20 cellular contexts compared by ENCODE assay signal in the genomic region with DNA sequence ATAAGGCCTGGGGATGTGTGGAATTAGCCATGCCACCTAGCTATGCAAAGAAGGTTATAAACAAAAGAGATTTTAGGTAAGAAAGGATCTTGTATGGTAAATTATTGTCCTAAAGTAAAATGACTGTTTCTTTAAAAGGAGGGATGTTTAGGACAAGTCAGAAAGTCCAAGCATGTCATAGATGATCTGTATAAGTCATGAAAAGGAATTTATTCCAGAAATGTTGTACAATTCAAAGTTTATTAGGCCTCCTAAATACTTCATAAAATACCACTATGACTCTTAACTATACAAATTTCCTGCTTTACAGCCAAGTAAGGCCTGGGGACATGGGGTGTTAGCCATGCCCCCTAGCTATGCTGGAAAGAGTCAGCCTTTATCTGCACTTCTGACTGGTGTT. TPM values are rescaled to one million over a fixed set of nuclear protein-coding genes. Genes with fewer than 3 reads are reported as not detected.
DNase-seq lines count a peak whose midpoint lies in the region; ATAC-seq, FAIRE-seq and TF ChIP-seq lines count a peak whose summit lies in the region.
"Had no signal": no experiment of that assay in that cellular context is flagged by ENCODE, and none has a peak within 500 bp of the region (broad histone marks: within the 10 kb centered on the region; RNA-seq: fewer than 3 reads in every experiment).

No MANE protein-coding gene starts in this region.

- DNase-seq in ELR (ENCODE audit: low read depth) (peak; percentile 16), K562 (ENCODE audit: extremely low read depth in 1 of 4, low spot score in 3 of 4) (no peak), neural progenitor cell (ENCODE audit: low spot score) (peak; percentile 12), omental fat pad (ENCODE audit: low spot score) (no peak)
- DNase-seq in CD4-positive, alpha-beta memory T cell = no peak
- DNase-seq: CD8-positive, alpha-beta T cell; DMS153; DMS79; GF-D8 had no signal

- TF ChIP-seq EP300 in K562 (IDR thresholded peaks at IDR 0.05; ENCODE audit: low read length) = no peak

- intact Hi-C loops in K562 (cut with micrococcal nuclease) = no loop called here
- intact Hi-C loops in CD4-positive, alpha-beta memory T cell (cut with micrococcal nuclease) = no loop called here

- H3K4me2 ChIP-seq in K562 (ENCODE audit: insufficient read depth, low read length) = no peak overlapping the region
- H3K4me2 ChIP-seq in neural progenitor cell = no peak overlapping the region
- H3K4me2 ChIP-seq: BLaER1 had no signal

- no peaks in the 10 kb centered on the region for H3K36me3 Mint-ChIP-seq in neural progenitor cell
- peaks cover 0 to 1% of the 10 kb centered on the region in 2 donors for H3K36me3 Mint-ChIP-seq in CD4-positive, alpha-beta memory T cell
- H3K36me3 Mint-ChIP-seq: CD14-positive monocyte; CD8-positive, alpha-beta T cell had no signal

- no peak overlapping the region for H3K27ac Mint-ChIP-seq in neural progenitor cell
- H3K27ac Mint-ChIP-seq in CD4-positive, alpha-beta memory T cell = no peak overlapping the region
- H3K27ac Mint-ChIP-seq: CD14-positive monocyte; CD8-positive, alpha-beta T cell had no signal

- TF ChIP-seq CTCF in HEK293 (tag by site-specific recombination; IDR thresholded peaks at IDR 0.05) (no peak), K562 (IDR thresholded peaks at IDR 0.05 in 2 of 3, conservative IDR thresholded peaks at IDR 0.05 in 1 of 3; ENCODE audit: insufficient read depth in 2 of 3, low read depth in 1 of 3, low read length in 3 of 3) (no peak), neural progenitor cell (IDR thresholded peaks at IDR 0.05) (no peak), omental fat pad (IDR thresholded peaks at IDR 0.05) (no peak)

- TF ChIP-seq POLR2A in K562 (conservative IDR thresholded peaks at IDR 0.05) (no peak), GM18505 (IDR thresholded peaks at IDR 0.05; ENCODE audit: borderline replicate concordance, extremely low read depth, insufficient read depth, insufficient read length) (no peak)

- POLR2A ChIA-PET in HEK293 (lab: Yijun Ruan, JAX) = no interaction called here
- POLR2A ChIA-PET in K562 (lab: Yijun Ruan, JAX) = no interaction called here
- POLR2A ChIA-PET in CD4-positive, alpha-beta memory T cell (lab: Charles Lee; ENCODE audit: partially characterized antibody) = no interaction called here

- no peaks in the 10 kb centered on the region for H3K9me1 ChIP-seq in K562 (ENCODE audit: control insufficient read depth, insufficient read depth, low read length)

- CTCF ChIA-PET in HEK293 (lab: Yijun Ruan, JAX) = no interaction called here
- CTCF ChIA-PET in K562 (lab: Yijun Ruan, JAX; ENCODE audit: low intra/inter-chr PET ratio) = no interaction called here
- CTCF ChIA-PET in CD4-positive, alpha-beta memory T cell (lab: Charles Lee; ENCODE audit: partially characterized antibody) = no interaction called here

- no peaks in the 10 kb centered on the region for H3K9me3 ChIP-seq in HEK293 (ENCODE audit: control insufficient read depth, insufficient read depth, low read depth, low read length)
- H3K9me3 ChIP-seq in K562 (replicated peaks; ENCODE audit: control insufficient read depth, insufficient read depth, low read depth, low read length) = no peaks in the 10 kb centered on the region
- peaks cover 30% of the 10 kb centered on the region for H3K9me3 ChIP-seq in neural progenitor cell (ENCODE audit: low read depth)
- H3K9me3 ChIP-seq in CD4-positive, alpha-beta memory T cell (ENCODE audit: control insufficient read depth in 1 of 2, low read length in 2 of 2) = no peaks in the 10 kb centered on the region

- H3K36me3 ChIP-seq in HEK293 (ENCODE audit: control insufficient read depth in 2 of 2, insufficient read depth in 1 of 2, low read length in 2 of 2) = no peaks in the 10 kb centered on the region
- H3K36me3 ChIP-seq in K562 (ENCODE audit: control insufficient read depth, insufficient read depth, low read length) = no peaks in the 10 kb centered on the region
- H3K36me3 ChIP-seq in neural progenitor cell = no peaks in the 10 kb centered on the region
- no peaks in the 10 kb centered on the region for H3K36me3 ChIP-seq in CD4-positive, alpha-beta memory T cell (ENCODE audit: insufficient read depth, low read length)
- H3K36me3 ChIP-seq: BLaER1, HAP-1 had no signal

- no peak overlapping the region for H3K27ac ChIP-seq in HEK293 (ENCODE audit: extremely low read depth, low read depth, low read length)
- H3K27ac ChIP-seq in K562 (ENCODE audit: extremely low read depth, low read depth, low read length) = no peak overlapping the region
- no peak overlapping the region for H3K27ac ChIP-seq in neural progenitor cell
- H3K27ac ChIP-seq in CD4-positive, alpha-beta memory T cell (ENCODE audit: low read depth, low read length) = no peak overlapping the region
- H3K27ac ChIP-seq: BLaER1, HL-60 had no signal

- H3K79me2 ChIP-seq in K562 (ENCODE audit: control insufficient read depth, insufficient read depth, low read length) (no peaks in the 10 kb centered on the region), neural progenitor cell (ENCODE audit: low read depth) (no peaks in the 10 kb centered on the region)

- H3K4me3 Mint-ChIP-seq in neural progenitor cell = no peak overlapping the region
- H3K4me3 Mint-ChIP-seq in CD4-positive, alpha-beta memory T cell = no peak overlapping the region
- H3K4me3 Mint-ChIP-seq: CD14-positive monocyte; CD8-positive, alpha-beta T cell had no signal

- H3K9me3 Mint-ChIP-seq in neural progenitor cell = peaks cover 26% of the 10 kb centered on the region
- H3K9me3 Mint-ChIP-seq in CD4-positive, alpha-beta memory T cell = peaks cover 0 to 26% (median 20%) of the 10 kb centered on the region in 8 donors

- H3K27me3 Mint-ChIP-seq in neural progenitor cell (ENCODE audit: insufficient read depth, low read depth) = no peaks in the 10 kb centered on the region
- peaks cover 3% of the 10 kb centered on the region in 2 donors for H3K27me3 Mint-ChIP-seq in CD4-positive, alpha-beta memory T cell

- BruUV-seq in K562 (replicated peaks; lab: Mats Ljungman, UMichigan) = no TSS peak

- H3K27me3 ChIP-seq in K562 (ENCODE audit: control insufficient read depth in 2 of 2, insufficient read depth in 2 of 2, low read length in 2 of 2) (no peaks in the 10 kb centered on the region), neural progenitor cell (no peaks in the 10 kb centered on the region)
- no peaks in the 10 kb centered on the region for H3K27me3 ChIP-seq in CD4-positive, alpha-beta memory T cell (ENCODE audit: insufficient read depth, low read length)
- H3K27me3 ChIP-seq: BLaER1 had no signal

- H3K4me1 ChIP-seq in HEK293 (ENCODE audit: control insufficient read depth, insufficient read depth, low read length) (no peaks in the 10 kb centered on the region), K562 (replicated peaks in 1 of 2; ENCODE audit: control insufficient read depth in 2 of 2, insufficient read depth in 2 of 2, low read length in 2 of 2) (no peaks in the 10 kb centered on the region), neural progenitor cell (no peaks in the 10 kb centered on the region)
- no peaks in the 10 kb centered on the region for H3K4me1 ChIP-seq in CD4-positive, alpha-beta memory T cell (ENCODE audit: insufficient read depth, low read length)
- H3K4me1 ChIP-seq: BLaER1, HAP-1 had no signal

- H3K4me1 Mint-ChIP-seq in neural progenitor cell = no peaks in the 10 kb centered on the region
- no peaks in the 10 kb centered on the region for H3K4me1 Mint-ChIP-seq in CD4-positive, alpha-beta memory T cell
- H3K4me1 Mint-ChIP-seq: CD14-positive monocyte had no signal

- H2AFZ ChIP-seq in K562 (ENCODE audit: low read depth, low read length) = no peak overlapping the region
- H2AFZ ChIP-seq in neural progenitor cell (replicated peaks) = no peak overlapping the region

- no peak for TF ChIP-seq RAD21 in K562 (CRISPR knock-in tag; conservative IDR thresholded peaks at IDR 0.05 in 1 of 2, IDR thresholded peaks at IDR 0.05 in 1 of 2)

- no peak for FAIRE-seq in K562 (lab: Jason Lieb, UNC)
- FAIRE-seq: A204.1, GM19239 had no signal

- H3F3A ChIP-seq in neural progenitor cell (ENCODE audit: low read depth) = no peaks in the 10 kb centered on the region

- in situ Hi-C loops in K562 (cut with MboI) = no loop called here

- H4K20me1 ChIP-seq in K562 (replicated peaks; ENCODE audit: control insufficient read depth, insufficient read depth, low read length) (no peaks in the 10 kb centered on the region), neural progenitor cell (ENCODE audit: low read depth) (no peaks in the 10 kb centered on the region)
- H4K20me1 ChIP-seq: BLaER1 had no signal

- no peak overlapping the region for H3K9ac ChIP-seq in K562 (ENCODE audit: insufficient read depth in 1 of 2, low read depth in 2 of 2, low read length in 2 of 2)
- H3K9ac ChIP-seq in neural progenitor cell = no peak overlapping the region
- H3K9ac ChIP-seq: BLaER1 had no signal

- ATAC-seq in K562 (no peak), omental fat pad (ENCODE audit: low FRiP score) (no peak), GM18505 (IDR thresholded peaks at IDR 0.05; ENCODE audit: unreplicated experiment) (no peak)
- ATAC-seq: CD8-positive, alpha-beta T cell had no signal

- H3K4me3 ChIP-seq in HEK293 (ENCODE audit: low read depth, low read length) (no peak overlapping the region), K562 (no peak overlapping the region), neural progenitor cell (no peak overlapping the region)
- no peak overlapping the region for H3K4me3 ChIP-seq in CD4-positive, alpha-beta memory T cell (ENCODE audit: low read length in 2 of 2)
- H3K4me3 ChIP-seq: BLaER1, HAP-1 had no signal

RNA-seq across cellular contexts. Expression of gene OR5A2, which starts 22.7 kb away (rescaled TPM):
- not detected in 2 replicates for total RNA-seq in K562 (2011; cell fraction: chromatin; rRNA removed; ENCODE audit: low replicate concordance)
- not detected in 2 replicates for total RNA-seq in K562 (2011; cell fraction: nucleolus; rRNA removed)
- total RNA-seq in K562 (2011; cell fraction: nucleoplasm; rRNA removed) = not detected in 2 replicates
- total RNA-seq in K562 (2014; rRNA removed) = not detected in 2 replicates
- total RNA-seq in K562 (2014; rRNA removed; fragmentation: Illumina TruSeq; extraction: Trizol) = not detected in 2 replicates
- not detected in 2 replicates for total RNA-seq in K562 (2015; rRNA removed; fragmentation: Illumina TruSeq; extraction: Trizol)
- total RNA-seq in K562 (2021) = not detected in 2 replicates
- not detected in 2 replicates for polyA plus RNA-seq in K562 (2011; rRNA removed)
- not detected in 2 replicates for polyA plus RNA-seq in K562 (2011; cell fraction: cytosol; rRNA removed)
- polyA plus RNA-seq in K562 (2011; cell fraction: nucleus; rRNA removed) = not detected in 2 replicates
- polyA plus RNA-seq in K562 (2012) = not detected in 2 replicates
- polyA plus RNA-seq in K562 (2014; fragmentation: Illumina TruSeq; extraction: Trizol) = not detected in 2 replicates
- polyA plus RNA-seq in K562 (2014; fragmentation: Nextera tagmentation; extraction: Ambion mirVana) = not detected
- polyA plus RNA-seq in K562 (2014; rRNA removed) = not detected in 2 replicates
- not detected in 2 replicates for polyA minus RNA-seq in K562 (2011; rRNA and poly(A)+ RNA removed)
- polyA minus RNA-seq in K562 (2011; cell fraction: cytosol; rRNA and poly(A)+ RNA removed) = not detected in 2 replicates
- not detected in 2 replicates for polyA minus RNA-seq in K562 (2011; cell fraction: nucleus; rRNA and poly(A)+ RNA removed)
- not detected in 2 replicates for total RNA-seq in neural progenitor cell (ENCODE audit: low replicate concordance)
- not detected for total RNA-seq in CD4-positive, alpha-beta memory T cell
- not detected for polyA plus RNA-seq in CD4-positive, alpha-beta memory T cell
- total RNA-seq in omental fat pad = not detected
- total RNA-seq: CD8-positive, alpha-beta T cell; Daoy; H4; HT1080 had no signal
- polyA plus RNA-seq: CD14-positive monocyte had no signal

RNA-seq across cellular contexts. Expression of gene OR5A1, which starts 32.7 kb away (rescaled TPM):
- not detected in 2 replicates for total RNA-seq in K562 (2011; cell fraction: chromatin; rRNA removed; ENCODE audit: low replicate concordance)
- total RNA-seq in K562 (2011; cell fraction: nucleolus; rRNA removed) = not detected in 2 replicates
- total RNA-seq in K562 (2011; cell fraction: nucleoplasm; rRNA removed) = not detected in 2 replicates
- total RNA-seq in K562 (2014; rRNA removed) (not detected in 2 replicates), K562 (2014; rRNA removed; fragmentation: Illumina TruSeq; extraction: Trizol) (not detected in 2 replicates), K562 (2015; rRNA removed; fragmentation: Illumina TruSeq; extraction: Trizol) (not detected in 2 replicates), K562 (2021) (not detected in 2 replicates), neural progenitor cell (ENCODE audit: low replicate concordance) (0.02 and 0.06 TPM in 2 replicates), omental fat pad (not detected)
- polyA plus RNA-seq in K562 (2011; rRNA removed) (not detected in 2 replicates), K562 (2014; fragmentation: Illumina TruSeq; extraction: Trizol) (not detected in 2 replicates), K562 (2014; fragmentation: Nextera tagmentation; extraction: Ambion mirVana) (not detected), K562 (2014; rRNA removed) (not detected in 2 replicates)
- not detected in 2 replicates for polyA plus RNA-seq in K562 (2011; cell fraction: cytosol; rRNA removed)
- not detected in 2 replicates for polyA plus RNA-seq in K562 (2011; cell fraction: nucleus; rRNA removed)
- polyA plus RNA-seq in K562 (2012) = not detected in 2 replicates
- not detected in 2 replicates for polyA minus RNA-seq in K562 (2011; rRNA and poly(A)+ RNA removed)
- polyA minus RNA-seq in K562 (2011; cell fraction: cytosol; rRNA and poly(A)+ RNA removed) = not detected in 2 replicates
- polyA minus RNA-seq in K562 (2011; cell fraction: nucleus; rRNA and poly(A)+ RNA removed) = not detected in 2 replicates
- not detected for total RNA-seq in CD4-positive, alpha-beta memory T cell
- not detected for polyA plus RNA-seq in CD4-positive, alpha-beta memory T cell
- total RNA-seq: CD8-positive, alpha-beta T cell; Daoy; H4; HT1080 had no signal
- polyA plus RNA-seq: CD14-positive monocyte had no signal

RNA-seq across cellular contexts. Expression of gene OR5AN1, which starts 44.9 kb away (rescaled TPM):
- not detected in 2 replicates for total RNA-seq in K562 (2011; cell fraction: chromatin; rRNA removed; ENCODE audit: low replicate concordance)
- not detected in 2 replicates for total RNA-seq in K562 (2011; cell fraction: nucleolus; rRNA removed)
- total RNA-seq in K562 (2011; cell fraction: nucleoplasm; rRNA removed) = not detected in 2 replicates
- total RNA-seq in K562 (2014; rRNA removed) (not detected in 2 replicates), K562 (2014; rRNA removed; fragmentation: Illumina TruSeq; extraction: Trizol) (not detected in 2 replicates), K562 (2015; rRNA removed; fragmentation: Illumina TruSeq; extraction: Trizol) (not detected in 2 replicates), K562 (2021) (not detected in 2 replicates), neural progenitor cell (ENCODE audit: low replicate concordance) (not detected in 2 replicates), omental fat pad (not detected)
- polyA plus RNA-seq in K562 (2011; rRNA removed) (not detected in 2 replicates), K562 (2014; fragmentation: Illumina TruSeq; extraction: Trizol) (not detected in 2 replicates), K562 (2014; fragmentation: Nextera tagmentation; extraction: Ambion mirVana) (not detected), K562 (2014; rRNA removed) (not detected in 2 replicates)
- not detected in 2 replicates for polyA plus RNA-seq in K562 (2011; cell fraction: cytosol; rRNA removed)
- not detected in 2 replicates for polyA plus RNA-seq in K562 (2011; cell fraction: nucleus; rRNA removed)
- not detected in 2 replicates for polyA plus RNA-seq in K562 (2012)
- not detected in 2 replicates for polyA minus RNA-seq in K562 (2011; rRNA and poly(A)+ RNA removed)
- not detected in 2 replicates for polyA minus RNA-seq in K562 (2011; cell fraction: cytosol; rRNA and poly(A)+ RNA removed)
- not detected in 2 replicates for polyA minus RNA-seq in K562 (2011; cell fraction: nucleus; rRNA and poly(A)+ RNA removed)
- total RNA-seq in CD4-positive, alpha-beta memory T cell = not detected
- not detected for polyA plus RNA-seq in CD4-positive, alpha-beta memory T cell
- total RNA-seq: CD8-positive, alpha-beta T cell; Daoy; H4; HT1080 had no signal
- polyA plus RNA-seq: CD14-positive monocyte had no signal

RNA-seq across cellular contexts. Expression of gene OR4D6, which starts 53.2 kb away (rescaled TPM):
- not detected in 2 replicates for total RNA-seq in K562 (2011; cell fraction: chromatin; rRNA removed; ENCODE audit: low replicate concordance)
- total RNA-seq in K562 (2011; cell fraction: nucleolus; rRNA removed) = not detected in 2 replicates
- total RNA-seq in K562 (2011; cell fraction: nucleoplasm; rRNA removed) = not detected in 2 replicates
- not detected in 2 replicates for total RNA-seq in K562 (2014; rRNA removed)
- not detected in 2 replicates for total RNA-seq in K562 (2014; rRNA removed; fragmentation: Illumina TruSeq; extraction: Trizol)
- total RNA-seq in K562 (2015; rRNA removed; fragmentation: Illumina TruSeq; extraction: Trizol) = not detected in 2 replicates
- total RNA-seq in K562 (2021) = not detected in 2 replicates
- not detected in 2 replicates for polyA plus RNA-seq in K562 (2011; rRNA removed)
- not detected in 2 replicates for polyA plus RNA-seq in K562 (2011; cell fraction: cytosol; rRNA removed)
- polyA plus RNA-seq in K562 (2011; cell fraction: nucleus; rRNA removed) = not detected in 2 replicates
- not detected in 2 replicates for polyA plus RNA-seq in K562 (2012)
- not detected in 2 replicates for polyA plus RNA-seq in K562 (2014; fragmentation: Illumina TruSeq; extraction: Trizol)
- polyA plus RNA-seq in K562 (2014; fragmentation: Nextera tagmentation; extraction: Ambion mirVana) = not detected
- not detected in 2 replicates for polyA plus RNA-seq in K562 (2014; rRNA removed)
- not detected in 2 replicates for polyA minus RNA-seq in K562 (2011; rRNA and poly(A)+ RNA removed)
- polyA minus RNA-seq in K562 (2011; cell fraction: cytosol; rRNA and poly(A)+ RNA removed) = not detected in 2 replicates
- not detected in 2 replicates for polyA minus RNA-seq in K562 (2011; cell fraction: nucleus; rRNA and poly(A)+ RNA removed)
- not detected in 2 replicates for total RNA-seq in neural progenitor cell (ENCODE audit: low replicate concordance)
- not detected for total RNA-seq in CD4-positive, alpha-beta memory T cell
- not detected for polyA plus RNA-seq in CD4-positive, alpha-beta memory T cell
- not detected for total RNA-seq in omental fat pad
- total RNA-seq: CD8-positive, alpha-beta T cell; Daoy; H4; HT1080 had no signal
- polyA plus RNA-seq: CD14-positive monocyte had no signal

Comparison
In these comparisons a context has a peak if more than half of its experiments do, and no peak if none do; other contexts are left out.
1. DNase-seq: peak in ELR (single experiment) and neural progenitor cell (single experiment); none in K562 (0 of 4), CD4-positive, alpha-beta memory T cell (0 of 5) and omental fat pad (single experiment).